14 cellular contexts compared by ENCODE assay signal in genomic region chr1:247966520-247967204, GRCh38. TPM values are rescaled to one million over a fixed set of nuclear protein-coding genes. Genes with fewer than 3 reads are reported as not detected.
DNase-seq lines count a peak whose midpoint lies in the region; ATAC-seq and TF ChIP-seq lines count a peak whose summit lies in the region.
"Had no signal": no experiment of that assay in that cellular context is flagged by ENCODE, and none has a peak within 500 bp of the region (broad histone marks: within the 10 kb centered on the region; RNA-seq: fewer than 3 reads in every experiment).

No MANE protein-coding gene starts in this region.

- H2AFZ ChIP-seq in GM23338 = no peak overlapping the region

- H3K27ac Mint-ChIP-seq in GM23338 = no peak overlapping the region
- H3K27ac Mint-ChIP-seq: brain had no signal

- H4K20me1 ChIP-seq in BLaER1 treated with 17β-estradiol and CSF1 and Interleukin-3, amounts not matched to agents 10 nM and 100 nM = no peaks in the 10 kb centered on the region
- no peaks in the 10 kb centered on the region for H4K20me1 ChIP-seq in GM23338 (replicated peaks; ENCODE audit: insufficient read depth)

- H3K27ac ChIP-seq in BLaER1 treated with 17β-estradiol and CSF1 and Interleukin-3, amounts not matched to agents 10 nM and 100 nM = peak overlapping the region in 3 of 11 experiments; percentile 26 to 47 (median 47); a peak in 5 of 22 replicates
- no peak overlapping the region for H3K27ac ChIP-seq in GM23338 (ENCODE audit: low read depth)
- H3K27ac ChIP-seq: epithelial cell of prostate had no signal

- no peaks in the 10 kb centered on the region for H3K27me3 ChIP-seq in BLaER1 treated with 17β-estradiol and CSF1 and Interleukin-3, amounts not matched to agents 10 nM and 100 nM
- no peaks in the 10 kb centered on the region for H3K27me3 ChIP-seq in GM23338 (ENCODE audit: insufficient read depth)

- H3K27me3 Mint-ChIP-seq in GM23338 (ENCODE audit: insufficient read depth, low read depth, poor library complexity) = no peaks in the 10 kb centered on the region
- H3K27me3 Mint-ChIP-seq: brain had no signal

- H3K4me3 ChIP-seq in BLaER1 treated with 17β-estradiol and CSF1 and Interleukin-3, amounts not matched to agents 10 nM and 100 nM = peak overlapping the region in 2 of 10 experiments; percentile 10 to 20; a peak in 2 of 20 replicates
- no peak overlapping the region for H3K4me3 ChIP-seq in GM23338

- H3F3A ChIP-seq in GM23338 (replicated peaks; ENCODE audit: low read depth) = no peaks in the 10 kb centered on the region

- no peaks in the 10 kb centered on the region for H3K36me3 ChIP-seq in BLaER1 treated with 17β-estradiol and CSF1 and Interleukin-3, amounts not matched to agents 10 nM and 100 nM
- no peaks in the 10 kb centered on the region; the same call in 1 of the 2 replicates for H3K36me3 ChIP-seq in GM23338 (ENCODE audit: insufficient read depth)

- no peak overlapping the region for H3K4me3 Mint-ChIP-seq in GM23338
- H3K4me3 Mint-ChIP-seq: brain had no signal

- H3K4me1 ChIP-seq in BLaER1 treated with 17β-estradiol and CSF1 and Interleukin-3, amounts not matched to agents 10 nM and 100 nM = peaks cover 7 to 36% (median 18%) of the 10 kb centered on the region in 10 experiments; a peak in 18 of 20 replicates
- no peaks in the 10 kb centered on the region for H3K4me1 ChIP-seq in GM23338 (ENCODE audit: insufficient read depth)

- TF ChIP-seq CTCF in GM23338 (conservative IDR thresholded peaks at IDR 0.05; ENCODE audit: low read depth in 2 of 2) = no peak

- H3K9me3 Mint-ChIP-seq in GM23338 = peaks cover 87% of the 10 kb centered on the region

- no peak for DNase-seq in SHP77 (lab: John Stamatoyannopoulos, UW)
- DNase-seq in GM23338 (ENCODE audit: low spot score) = no peak
- DNase-seq in kidney tubule cell (ENCODE audit: low spot score) = no peak
- no peak for DNase-seq in NCI-H345 treated with DMSO at 0.1 percent for 48 hours (lab: John Stamatoyannopoulos, UW; ENCODE audit: unreplicated experiment)
- DNase-seq: activated T-cell treated with anti-CD3 and anti-CD28 coated beads, Interleukin-2, amount 50 U/mL, for 1 hour; NCI-H2081 treated with DMSO at 0.1 percent for 48 hours had no signal

- no peaks in the 10 kb centered on the region for H3K4me1 Mint-ChIP-seq in GM23338
- H3K4me1 Mint-ChIP-seq: brain had no signal

- no peaks in the 10 kb centered on the region for H3K79me2 ChIP-seq in GM23338 (replicated peaks; ENCODE audit: insufficient read depth)

- H3K4me2 ChIP-seq in BLaER1 treated with 17β-estradiol and CSF1 and Interleukin-3, amounts not matched to agents 10 nM and 100 nM = peak overlapping the region; percentile 5 to 92 (median 57); a peak in 20 of 22 replicates
- H3K4me2 ChIP-seq in GM23338 = no peak overlapping the region

- H3K9me2 ChIP-seq in GM23338 (ENCODE audit: insufficient read depth) = no peaks in the 10 kb centered on the region

- H3K9me3 ChIP-seq in BLaER1 treated with 17β-estradiol and CSF1 and Interleukin-3, amounts not matched to agents 10 nM and 100 nM (replicated peaks in 1 of 11) = no peaks in the 10 kb centered on the region

- peaks cover 16% of the 10 kb centered on the region for H3K36me3 Mint-ChIP-seq in GM23338 (ENCODE audit: low read depth)
- H3K36me3 Mint-ChIP-seq: brain had no signal

- no peak overlapping the region for H3K9ac ChIP-seq in BLaER1 treated with 17β-estradiol and CSF1 and Interleukin-3, amounts not matched to agents 10 nM and 100 nM

- peak; percentile 81 for ATAC-seq in GM19328 (IDR thresholded peaks at IDR 0.05; ENCODE audit: unreplicated experiment)
- peak; percentile 69 for ATAC-seq in HG02759 (IDR thresholded peaks at IDR 0.05; ENCODE audit: unreplicated experiment)
- peak; percentile 92 for ATAC-seq in HG03457 (IDR thresholded peaks at IDR 0.05; ENCODE audit: unreplicated experiment)
- ATAC-seq in GM23338 = no peak

TF ChIP-seq in GM23338, 12 proteins besides CTCF, POLR2A, EP300 and RAD21:
- no peak for TF ChIP-seq EZH2phosphoT487 (IDR thresholded peaks at IDR 0.05; ENCODE audit: unreplicated experiment)
- TF ChIP-seq NANOG (IDR thresholded peaks at IDR 0.05; ENCODE audit: borderline replicate concordance) = no peak
- no peak for TF ChIP-seq ZNF462 (CRISPR knock-in tag; IDR thresholded peaks at IDR 0.05)
- TF ChIP-seq ETS1 (IDR thresholded peaks at IDR 0.05) = no peak
- TF ChIP-seq POLR2AphosphoS5 (IDR thresholded peaks at IDR 0.05; ENCODE audit: low read depth) = no peak
- no peak for TF ChIP-seq ZNF114 (CRISPR knock-in tag; IDR thresholded peaks at IDR 0.05)
- TF ChIP-seq JUNB (IDR thresholded peaks at IDR 0.05; ENCODE audit: unreplicated experiment) = no peak
- TF ChIP-seq EZH2 (IDR thresholded peaks at IDR 0.05; ENCODE audit: low read depth, unreplicated experiment) = no peak

RNA-seq across cellular contexts. Expression of gene OR2AK2, which starts 1.6 kb away (rescaled TPM):
- total RNA-seq in GM23338 (2014; rRNA removed; shearing (Covaris generic)) = 0.35 TPM in 1 of 2 replicates, not detected in the other
- polyA plus RNA-seq in GM23338 (2016; fragmentation: Nextera tagmentation; extraction: Ambion mirVana) = not detected in 2 replicates
- total RNA-seq: G401, H1 had no signal
- polyA plus RNA-seq: H1 had no signal

RNA-seq across cellular contexts. Expression of gene OR2L8, which starts 18.0 kb away (rescaled TPM):
- total RNA-seq in GM23338 (2014; rRNA removed; shearing (Covaris generic)) = not detected in 2 replicates
- not detected in 2 replicates for polyA plus RNA-seq in GM23338 (2016; fragmentation: Nextera tagmentation; extraction: Ambion mirVana)
- total RNA-seq: G401, H1 had no signal
- polyA plus RNA-seq: H1 had no signal

RNA-seq across cellular contexts. Expression of gene OR2AJ1, which starts 42.0 kb away (rescaled TPM):
- not detected in 2 replicates for total RNA-seq in GM23338 (2014; rRNA removed; shearing (Covaris generic))
- polyA plus RNA-seq in GM23338 (2016; fragmentation: Nextera tagmentation; extraction: Ambion mirVana) = not detected in 2 replicates
- total RNA-seq: G401, H1 had no signal
- polyA plus RNA-seq: H1 had no signal

RNA-seq across cellular contexts. Expression of gene OR2T8, which starts 46.6 kb away (rescaled TPM):
- not detected in 2 replicates for total RNA-seq in GM23338 (2014; rRNA removed; shearing (Covaris generic))
- 0.40 TPM in 1 of 2 replicates, not detected in the other for polyA plus RNA-seq in GM23338 (2016; fragmentation: Nextera tagmentation; extraction: Ambion mirVana)
- total RNA-seq: G401, H1 had no signal
- polyA plus RNA-seq: H1 had no signal

RNA-seq across cellular contexts. Expression of gene OR2L5, which starts 46.8 kb away (rescaled TPM):
- total RNA-seq in GM23338 (2014; rRNA removed; shearing (Covaris generic)) = not detected in 2 replicates
- polyA plus RNA-seq in GM23338 (2016; fragmentation: Nextera tagmentation; extraction: Ambion mirVana) = not detected in 2 replicates
- total RNA-seq: G401, H1 had no signal
- polyA plus RNA-seq: H1 had no signal
